In the genomic region with DNA sequence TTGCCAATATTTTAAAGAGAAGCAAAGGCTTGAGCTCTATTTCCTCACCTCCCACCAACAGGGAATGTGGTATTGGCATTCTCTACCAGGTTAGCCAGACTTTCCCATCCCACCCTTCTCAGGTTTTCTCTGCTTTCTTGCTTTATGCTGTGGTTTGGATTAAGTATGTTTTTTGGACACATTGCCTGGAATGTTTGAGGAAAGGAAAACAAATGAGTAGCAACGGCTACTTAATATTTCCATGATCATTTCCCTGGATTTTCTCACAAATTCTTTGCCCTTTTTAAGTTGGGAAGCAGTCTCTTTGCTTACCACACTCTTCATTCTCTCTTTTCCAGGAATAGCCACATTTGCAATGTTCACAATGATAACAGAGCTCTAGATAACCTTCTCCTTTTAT, we compare ENCODE assay signal across 14 cellular contexts.
DNase-seq lines count a peak whose midpoint lies in the region; ATAC-seq, FAIRE-seq and TF ChIP-seq lines count a peak whose summit lies in the region.
"Had no signal": no experiment of that assay in that cellular context is flagged by ENCODE, and none has a peak within 500 bp of the region (broad histone marks: within the 10 kb centered on the region; RNA-seq: fewer than 3 reads in every experiment).

No MANE protein-coding gene starts in this region.

- CTCF ChIA-PET in WTC11 (lab: Charles Lee) = interaction anchor here (0.6 kb wide), 1 partner anchor 72 kb away, joined by 3 read pairs; no protein-coding TSS in a partner anchor
- CTCF ChIA-PET in H1 (lab: Charles Lee; ENCODE audit: partially characterized antibody) = interaction anchor here (0.6 to 4.1 kb wide), 6 partner anchors 10 to 876 kb away, joined by 3 to 30 read pairs (median 3); no protein-coding TSS in a partner anchor
- CTCF ChIA-PET in activated naive CD4-positive, alpha-beta T cell treated with anti-CD3 and anti-CD28 coated beads for 36 hours (lab: Charles Lee) = interaction anchor here (1.0 to 1.1 kb wide), 2 partner anchors 17 to 265 kb away, joined by 3 to 6 read pairs; no protein-coding TSS in a partner anchor

- no peak overlapping the region for H2BK12ac ChIP-seq in H1 (ENCODE audit: low read depth, low read length)

- no peak for TF ChIP-seq POLR2A in H1 (IDR thresholded peaks at IDR 0.05; ENCODE audit: control extremely low read depth in 1 of 2, low read depth in 2 of 2, low read length in 2 of 2)

- no peak overlapping the region for H4K5ac ChIP-seq in H1 (ENCODE audit: insufficient read length, low read depth, low read length)

- no peak overlapping the region for H2BK20ac ChIP-seq in H1 (ENCODE audit: low read length)

- no peak overlapping the region for H2AK5ac ChIP-seq in H1 (ENCODE audit: low read depth, low read length)

- no peaks in the 10 kb centered on the region for H3K27me3 ChIP-seq in H1 (replicated peaks in 1 of 4; ENCODE audit: control insufficient read depth in 3 of 4, extremely low read depth in 1 of 4, insufficient read depth in 3 of 4, low read length in 3 of 4)
- H3K27me3 ChIP-seq: BLaER1 treated with 17β-estradiol and CSF1 and Interleukin-3, amounts not matched to agents 10 nM and 100 nM had no signal

- peaks cover 0 to 10% (median 6%) of the 10 kb centered on the region in 4 experiments; a peak in 4 of 7 replicates for H3K4me1 ChIP-seq in H1 (replicated peaks in 1 of 4; ENCODE audit: control insufficient read depth in 3 of 4, insufficient read depth in 4 of 4, low read length in 3 of 4)

- H4K20me1 ChIP-seq in H1 (replicated peaks in 1 of 2; ENCODE audit: control insufficient read depth in 1 of 2, insufficient read depth in 2 of 2, low read length in 2 of 2) = no peaks in the 10 kb centered on the region
- H4K20me1 ChIP-seq: BLaER1 treated with 17β-estradiol and CSF1 and Interleukin-3, amounts not matched to agents 10 nM and 100 nM had no signal

- H4K8ac ChIP-seq in H1 (ENCODE audit: extremely low read depth, insufficient read depth, low read length) = no peak overlapping the region

- peak; percentile 80 for DNase-seq in OCI-M1 (lab: John Stamatoyannopoulos, UW)
- no peak for DNase-seq in WTC11 (ENCODE audit: low spot score)
- DNase-seq in H1 (ENCODE audit: low read depth in 1 of 2, low spot score in 2 of 2) = no peak
- DNase-seq in glutamatergic neuron = no peak
- DNase-seq in activated naive CD4-positive, alpha-beta T cell treated with anti-CD3 and anti-CD28 coated beads for 36 hours = no peak
- no peak for DNase-seq in HuH-7.5 (ENCODE audit: low spot score)
- DNase-seq: ACHN; CD4-positive, CD25-positive, alpha-beta regulatory T cell; DMS53; GF-D8; H9 had no signal

- H3K4me3 ChIP-seq in H1 (ENCODE audit: extremely low read depth in 1 of 4, insufficient read depth in 2 of 4, low read depth in 3 of 4, low read length in 4 of 4) = no peak overlapping the region
- H3K4me3 ChIP-seq: BLaER1 treated with 17β-estradiol and CSF1 and Interleukin-3, amounts not matched to agents 10 nM and 100 nM had no signal

- H3K27ac Mint-ChIP-seq in WTC11 = peak overlapping the region; percentile 32; the same call in 1 of the 2 replicates
- peak overlapping the region; percentile 57 for H3K27ac Mint-ChIP-seq in glutamatergic neuron (ENCODE audit: unreplicated experiment)
- H3K27ac Mint-ChIP-seq in activated naive CD4-positive, alpha-beta T cell treated with anti-CD3 and anti-CD28 coated beads for 36 hours = no peak overlapping the region
- H3K27ac Mint-ChIP-seq: CD4-positive, CD25-positive, alpha-beta regulatory T cell had no signal

- H3K27me3 Mint-ChIP-seq in WTC11 (ENCODE audit: low read depth) (no peaks in the 10 kb centered on the region), glutamatergic neuron (ENCODE audit: unreplicated experiment) (no peaks in the 10 kb centered on the region)
- no peaks in the 10 kb centered on the region for H3K27me3 Mint-ChIP-seq in activated naive CD4-positive, alpha-beta T cell treated with anti-CD3 and anti-CD28 coated beads for 36 hours (ENCODE audit: low read depth)
- H3K27me3 Mint-ChIP-seq: CD4-positive, CD25-positive, alpha-beta regulatory T cell had no signal

- H3K56ac ChIP-seq in H1 (replicated peaks; ENCODE audit: insufficient read length, low read depth, low read length) = no peak overlapping the region

- H3K79me2 ChIP-seq in H1 (ENCODE audit: control insufficient read depth in 1 of 2, insufficient read depth in 2 of 2, low read length in 2 of 2) = no peaks in the 10 kb centered on the region

- H3K36me3 Mint-ChIP-seq in WTC11 (0 out of 2 replicates have a peak, but pooled peaks cover 5% of the 10 kb centered on the region), glutamatergic neuron (ENCODE audit: unreplicated experiment) (no peaks in the 10 kb centered on the region)
- no peaks in the 10 kb centered on the region for H3K36me3 Mint-ChIP-seq in activated naive CD4-positive, alpha-beta T cell treated with anti-CD3 and anti-CD28 coated beads for 36 hours (ENCODE audit: low read depth)
- H3K36me3 Mint-ChIP-seq: CD4-positive, CD25-positive, alpha-beta regulatory T cell had no signal

- no peak overlapping the region for H4K91ac ChIP-seq in H1 (replicated peaks; ENCODE audit: insufficient read length, low read length)

- no peak overlapping the region for H3K4me3 Mint-ChIP-seq in WTC11
- H3K4me3 Mint-ChIP-seq in glutamatergic neuron (ENCODE audit: unreplicated experiment) = no peak overlapping the region
- no peak overlapping the region for H3K4me3 Mint-ChIP-seq in activated naive CD4-positive, alpha-beta T cell treated with anti-CD3 and anti-CD28 coated beads for 36 hours
- H3K4me3 Mint-ChIP-seq: CD4-positive, CD25-positive, alpha-beta regulatory T cell; H9 had no signal

- no peak overlapping the region for H2BK15ac ChIP-seq in H1 (ENCODE audit: low read length)

- no peak overlapping the region for H3K27ac ChIP-seq in H1 (ENCODE audit: low read depth, low read length)
- H3K27ac ChIP-seq: BLaER1 treated with 17β-estradiol and CSF1 and Interleukin-3, amounts not matched to agents 10 nM and 100 nM had no signal

- H2BK120ac ChIP-seq in H1 (replicated peaks; ENCODE audit: low read depth, low read length) = no peak overlapping the region

- H3K4me2 ChIP-seq in H1 (ENCODE audit: insufficient read depth in 1 of 2, low read depth in 2 of 2, low read length in 2 of 2) = no peak overlapping the region
- H3K4me2 ChIP-seq: BLaER1 treated with 17β-estradiol and CSF1 and Interleukin-3, amounts not matched to agents 10 nM and 100 nM had no signal

- H2BK5ac ChIP-seq in H1 (ENCODE audit: low read depth, low read length) = no peak overlapping the region

- TF ChIP-seq CTCF in WTC11 (IDR thresholded peaks at IDR 0.05) (no peak), H1 (IDR thresholded peaks at IDR 0.05; ENCODE audit: control extremely low read depth in 1 of 3, insufficient read depth in 1 of 3, low read depth in 1 of 3, low read length in 3 of 3) (no peak), glutamatergic neuron (IDR thresholded peaks at IDR 0.05; ENCODE audit: partially characterized antibody, unreplicated experiment) (no peak)

- H3K23ac ChIP-seq in H1 (ENCODE audit: insufficient read length) = no peak overlapping the region

- no peak for TF ChIP-seq RAD21 in H1 (IDR thresholded peaks at IDR 0.05 in 1 of 2, conservative IDR thresholded peaks at IDR 0.05 in 1 of 2; ENCODE audit: low read depth in 2 of 2, low read length in 2 of 2)

- H3K18ac ChIP-seq in H1 (ENCODE audit: extremely low read depth, low read length) = 0 out of 2 replicates have a peak overlapping the region, but pooled peaks have one; percentile 28

- no peak overlapping the region for H3K14ac ChIP-seq in H1 (ENCODE audit: insufficient read length)

- H3K36me3 ChIP-seq in H1 (ENCODE audit: control insufficient read depth in 2 of 4, insufficient read depth in 4 of 4, low read length in 3 of 4) = peaks cover 0 to 4% (median 2%) of the 10 kb centered on the region in 4 experiments; a peak in 2 of 8 replicates

- H3K4ac ChIP-seq in H1 (replicated peaks; ENCODE audit: insufficient read length, low read depth, low read length) = no peak overlapping the region

- H3K23me2 ChIP-seq in H1 (ENCODE audit: low read depth, low read length) = no peaks in the 10 kb centered on the region

- TF ChIP-seq EP300 in H1 (IDR thresholded peaks at IDR 0.05; ENCODE audit: borderline replicate concordance in 1 of 2, low read depth in 2 of 2, low read length in 2 of 2) = no peak

- intact Hi-C loops in activated naive CD4-positive, alpha-beta T cell treated with anti-CD3 and anti-CD28 coated beads for 36 hours (cut with micrococcal nuclease) = loop anchor here (10.0 kb wide), 1 partner anchor 1298 kb away; no protein-coding TSS in a partner anchor

- POLR2A ChIA-PET in WTC11 (lab: Charles Lee) (no interaction called here), H1 (lab: Charles Lee; ENCODE audit: partially characterized antibody) (no interaction called here)

- H3K9me3 ChIP-seq in H1 (ENCODE audit: insufficient read depth in 2 of 2, low read depth in 1 of 2, low read length in 1 of 2) = no peaks in the 10 kb centered on the region
- H3K9me3 ChIP-seq: BLaER1 treated with 17β-estradiol and CSF1 and Interleukin-3, amounts not matched to agents 10 nM and 100 nM had no signal

- no peaks in the 10 kb centered on the region for H3K79me1 ChIP-seq in H1 (ENCODE audit: low read depth, low read length)

- no peaks in the 10 kb centered on the region for H3K9me3 Mint-ChIP-seq in WTC11
- peaks cover 4% of the 10 kb centered on the region for H3K9me3 Mint-ChIP-seq in glutamatergic neuron (ENCODE audit: unreplicated experiment)
- peaks cover 2% of the 10 kb centered on the region for H3K9me3 Mint-ChIP-seq in activated naive CD4-positive, alpha-beta T cell treated with anti-CD3 and anti-CD28 coated beads for 36 hours
- H3K9me3 Mint-ChIP-seq: H9 had no signal

- H3K4me1 Mint-ChIP-seq in WTC11 (peaks cover 35% of the 10 kb centered on the region), glutamatergic neuron (ENCODE audit: low read depth, unreplicated experiment) (peaks cover 13% of the 10 kb centered on the region)
- no peaks in the 10 kb centered on the region for H3K4me1 Mint-ChIP-seq in activated naive CD4-positive, alpha-beta T cell treated with anti-CD3 and anti-CD28 coated beads for 36 hours (ENCODE audit: low read depth)
- H3K4me1 Mint-ChIP-seq: CD4-positive, CD25-positive, alpha-beta regulatory T cell had no signal

- H3K9ac ChIP-seq in H1 (replicated peaks in 1 of 4; ENCODE audit: extremely low read depth in 1 of 4, low read depth in 3 of 4, low read length in 3 of 4) = no peak overlapping the region
- H3K9ac ChIP-seq: BLaER1 treated with 17β-estradiol and CSF1 and Interleukin-3, amounts not matched to agents 10 nM and 100 nM had no signal

- no peak for FAIRE-seq in H1 (lab: Jason Lieb, UNC)

- H2AFZ ChIP-seq in H1 (ENCODE audit: low read length) = no peak overlapping the region

- WGBS in H1 (ENCODE audit: extremely low coverage in 1 of 2, insufficient coverage in 1 of 2, insufficient read length in 1 of 2, insufficient replicate concordance in 2 of 2, low coverage in 1 of 2, low lambda C conversion rate in 2 of 2, missing lambda C conversion rate in 1 of 2), 2 experiments = 47% methylated on average over 1 of the region's 1 CpG; no CpG with 5 or more reads in 1 of the 2 experiments

- ATAC-seq in WTC11 (no peak), HG03175 (IDR thresholded peaks at IDR 0.05; ENCODE audit: unreplicated experiment) (no peak)
- no peak for ATAC-seq in activated CD4-positive, CD25-positive, alpha-beta regulatory T cell treated with anti-CD3 and anti-CD28 coated beads, Interleukin-2, amount 50 U/mL, for 24 hours

TF ChIP-seq in WTC11, 78 proteins besides CTCF, POLR2A, EP300 and RAD21 (continues in another document):
- no peak for TF ChIP-seq FOXK1 (CRISPR knock-in tag; IDR thresholded peaks at IDR 0.05)
